In the genomic region with DNA sequence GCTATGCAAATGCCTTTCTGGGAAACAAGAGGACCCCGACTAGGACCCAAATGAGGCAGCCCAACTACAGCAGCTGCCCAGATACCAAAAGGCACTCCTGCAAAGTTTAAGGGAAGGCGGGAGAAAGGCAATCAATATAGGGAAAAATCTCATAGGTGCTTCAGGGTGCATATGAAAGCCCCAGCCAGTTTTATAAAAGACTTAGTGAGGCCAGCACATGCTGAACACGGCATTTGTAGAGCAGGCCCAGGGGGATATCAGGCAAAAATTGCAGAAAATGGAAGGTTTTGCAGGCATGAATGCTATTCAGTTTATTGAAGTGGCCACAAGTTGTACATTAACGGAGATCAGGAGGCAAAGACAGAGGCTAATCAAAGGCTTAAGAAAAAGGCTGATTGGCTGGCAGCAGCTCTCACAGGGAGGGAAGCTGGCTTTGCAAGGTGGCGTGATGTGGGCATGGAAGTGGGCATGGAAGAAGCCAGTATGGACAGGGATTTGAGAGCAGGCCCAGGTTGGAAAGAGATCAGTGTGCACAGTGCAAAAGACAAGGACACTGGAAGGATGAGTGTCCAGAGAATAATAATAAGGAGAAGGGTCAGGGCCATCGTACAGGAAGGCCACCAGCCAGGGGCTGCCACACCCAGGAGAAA, we compare ENCODE assay signal across 1 cellular context.
TF ChIP-seq lines count a peak whose summit lies in the region.

No MANE protein-coding gene starts in this region.

TF ChIP-seq in HepG2, 621 proteins besides CTCF, POLR2A, EP300 and RAD21 (continued from another document and continues in another):
- TF ChIP-seq, protein P1, sequence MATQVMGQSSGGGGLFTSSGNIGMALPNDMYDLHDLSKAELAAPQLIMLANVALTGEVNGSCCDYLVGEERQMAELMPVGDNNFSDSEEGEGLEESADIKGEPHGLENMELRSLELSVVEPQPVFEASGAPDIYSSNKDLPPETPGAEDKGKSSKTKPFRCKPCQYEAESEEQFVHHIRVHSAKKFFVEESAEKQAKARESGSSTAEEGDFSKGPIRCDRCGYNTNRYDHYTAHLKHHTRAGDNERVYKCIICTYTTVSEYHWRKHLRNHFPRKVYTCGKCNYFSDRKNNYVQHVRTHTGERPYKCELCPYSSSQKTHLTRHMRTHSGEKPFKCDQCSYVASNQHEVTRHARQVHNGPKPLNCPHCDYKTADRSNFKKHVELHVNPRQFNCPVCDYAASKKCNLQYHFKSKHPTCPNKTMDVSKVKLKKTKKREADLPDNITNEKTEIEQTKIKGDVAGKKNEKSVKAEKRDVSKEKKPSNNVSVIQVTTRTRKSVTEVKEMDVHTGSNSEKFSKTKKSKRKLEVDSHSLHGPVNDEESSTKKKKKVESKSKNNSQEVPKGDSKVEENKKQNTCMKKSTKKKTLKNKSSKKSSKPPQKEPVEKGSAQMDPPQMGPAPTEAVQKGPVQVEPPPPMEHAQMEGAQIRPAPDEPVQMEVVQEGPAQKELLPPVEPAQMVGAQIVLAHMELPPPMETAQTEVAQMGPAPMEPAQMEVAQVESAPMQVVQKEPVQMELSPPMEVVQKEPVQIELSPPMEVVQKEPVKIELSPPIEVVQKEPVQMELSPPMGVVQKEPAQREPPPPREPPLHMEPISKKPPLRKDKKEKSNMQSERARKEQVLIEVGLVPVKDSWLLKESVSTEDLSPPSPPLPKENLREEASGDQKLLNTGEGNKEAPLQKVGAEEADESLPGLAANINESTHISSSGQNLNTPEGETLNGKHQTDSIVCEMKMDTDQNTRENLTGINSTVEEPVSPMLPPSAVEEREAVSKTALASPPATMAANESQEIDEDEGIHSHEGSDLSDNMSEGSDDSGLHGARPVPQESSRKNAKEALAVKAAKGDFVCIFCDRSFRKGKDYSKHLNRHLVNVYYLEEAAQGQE (IDR thresholded peaks at IDR 0.05; ENCODE audit: borderline replicate concordance in 1 of 2, low read depth in 1 of 2, low read length in 2 of 2), result no peak
- TF ChIP-seq ZNF629 (CRISPR knock-in tag; conservative IDR thresholded peaks at IDR 0.05), result no peak
- TF ChIP-seq, protein P2, sequence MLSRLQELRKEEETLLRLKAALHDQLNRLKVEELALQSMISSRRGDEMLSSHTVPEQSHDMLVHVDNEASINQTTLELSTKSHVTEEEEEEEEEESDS (CRISPR knock-in tag; IDR thresholded peaks at IDR 0.05; ENCODE audit: borderline replicate concordance), result no peak
- no peak for TF ChIP-seq TEAD2 (CRISPR knock-in tag; IDR thresholded peaks at IDR 0.05)
- TF ChIP-seq ZBTB38 (CRISPR knock-in tag; IDR thresholded peaks at IDR 0.05), result peak; percentile 17; the same call in 1 of the 2 replicates
- no peak for TF ChIP-seq ZBTB3 (CRISPR knock-in tag; IDR thresholded peaks at IDR 0.05; ENCODE audit: borderline replicate concordance, low read depth)
- peak; percentile 9; the same call in 1 of the 2 replicates for TF ChIP-seq ISL2 (CRISPR knock-in tag; IDR thresholded peaks at IDR 0.05)
- no peak for TF ChIP-seq MAFF (IDR thresholded peaks at IDR 0.05; ENCODE audit: low read depth, low read length)
- TF ChIP-seq, protein P3, sequence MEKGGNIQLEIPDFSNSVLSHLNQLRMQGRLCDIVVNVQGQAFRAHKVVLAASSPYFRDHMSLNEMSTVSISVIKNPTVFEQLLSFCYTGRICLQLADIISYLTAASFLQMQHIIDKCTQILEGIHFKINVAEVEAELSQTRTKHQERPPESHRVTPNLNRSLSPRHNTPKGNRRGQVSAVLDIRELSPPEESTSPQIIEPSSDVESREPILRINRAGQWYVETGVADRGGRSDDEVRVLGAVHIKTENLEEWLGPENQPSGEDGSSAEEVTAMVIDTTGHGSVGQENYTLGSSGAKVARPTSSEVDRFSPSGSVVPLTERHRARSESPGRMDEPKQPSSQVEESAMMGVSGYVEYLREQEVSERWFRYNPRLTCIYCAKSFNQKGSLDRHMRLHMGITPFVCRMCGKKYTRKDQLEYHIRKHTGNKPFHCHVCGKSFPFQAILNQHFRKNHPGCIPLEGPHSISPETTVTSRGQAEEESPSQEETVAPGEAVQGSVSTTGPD (CRISPR knock-in tag; IDR thresholded peaks at IDR 0.05), result no peak
- no peak for TF ChIP-seq BORCS8-MEF2B (CRISPR knock-in tag; IDR thresholded peaks at IDR 0.05)
- TF ChIP-seq ZNF335 (CRISPR knock-in tag; IDR thresholded peaks at IDR 0.05), result no peak
- TF ChIP-seq, protein P4, sequence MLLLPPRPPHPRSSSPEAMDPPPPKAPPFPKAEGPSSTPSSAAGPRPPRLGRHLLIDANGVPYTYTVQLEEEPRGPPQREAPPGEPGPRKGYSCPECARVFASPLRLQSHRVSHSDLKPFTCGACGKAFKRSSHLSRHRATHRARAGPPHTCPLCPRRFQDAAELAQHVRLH (CRISPR knock-in tag; IDR thresholded peaks at IDR 0.05; ENCODE audit: borderline replicate concordance, low read depth), result no peak
- TF ChIP-seq CBX2 (IDR thresholded peaks at IDR 0.05; ENCODE audit: low read depth, low read length), result no peak
- TF ChIP-seq CBX2 (CRISPR knock-in tag; IDR thresholded peaks at IDR 0.05; ENCODE audit: low read depth), result no peak
- TF ChIP-seq, protein P5, sequence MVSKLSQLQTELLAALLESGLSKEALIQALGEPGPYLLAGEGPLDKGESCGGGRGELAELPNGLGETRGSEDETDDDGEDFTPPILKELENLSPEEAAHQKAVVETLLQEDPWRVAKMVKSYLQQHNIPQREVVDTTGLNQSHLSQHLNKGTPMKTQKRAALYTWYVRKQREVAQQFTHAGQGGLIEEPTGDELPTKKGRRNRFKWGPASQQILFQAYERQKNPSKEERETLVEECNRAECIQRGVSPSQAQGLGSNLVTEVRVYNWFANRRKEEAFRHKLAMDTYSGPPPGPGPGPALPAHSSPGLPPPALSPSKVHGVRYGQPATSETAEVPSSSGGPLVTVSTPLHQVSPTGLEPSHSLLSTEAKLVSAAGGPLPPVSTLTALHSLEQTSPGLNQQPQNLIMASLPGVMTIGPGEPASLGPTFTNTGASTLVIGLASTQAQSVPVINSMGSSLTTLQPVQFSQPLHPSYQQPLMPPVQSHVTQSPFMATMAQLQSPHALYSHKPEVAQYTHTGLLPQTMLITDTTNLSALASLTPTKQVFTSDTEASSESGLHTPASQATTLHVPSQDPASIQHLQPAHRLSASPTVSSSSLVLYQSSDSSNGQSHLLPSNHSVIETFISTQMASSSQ (IDR thresholded peaks at IDR 0.05; ENCODE audit: low read depth), result no peak
- TF ChIP-seq, protein P5 (CRISPR knock-in tag; IDR thresholded peaks at IDR 0.05; ENCODE audit: borderline replicate concordance), result 0 out of 2 replicates have a peak, but pooled peaks have one; percentile 25
- TF ChIP-seq ZNF274 (CRISPR knock-in tag; IDR thresholded peaks at IDR 0.05), result no peak
- TF ChIP-seq HES4 (CRISPR knock-in tag; IDR thresholded peaks at IDR 0.05; ENCODE audit: borderline replicate concordance), result no peak
- TF ChIP-seq MAZ (IDR thresholded peaks at IDR 0.05; ENCODE audit: borderline replicate concordance, low read depth, low read length), result no peak
- TF ChIP-seq MAZ (CRISPR knock-in tag; IDR thresholded peaks at IDR 0.05; ENCODE audit: low read depth), result no peak
- TF ChIP-seq NR2C2 (CRISPR knock-in tag; IDR thresholded peaks at IDR 0.05; ENCODE audit: borderline replicate concordance), result no peak
- no peak for TF ChIP-seq SRSF9 (IDR thresholded peaks at IDR 0.05; ENCODE audit: borderline replicate concordance, insufficient read depth, low read depth, low read length, poor library complexity, severe bottlenecking)
- TF ChIP-seq ZNF180 (CRISPR knock-in tag; IDR thresholded peaks at IDR 0.05; ENCODE audit: borderline replicate concordance, low read depth), result no peak
- TF ChIP-seq DNMT3B (CRISPR knock-in tag; conservative IDR thresholded peaks at IDR 0.05), result no peak
- peak; percentile 34; the same call in 1 of the 2 replicates for TF ChIP-seq ZMYM4 (CRISPR knock-in tag; IDR thresholded peaks at IDR 0.05)
- TF ChIP-seq SNRNP70 (IDR thresholded peaks at IDR 0.05; ENCODE audit: low read depth, low read length), result no peak
- TF ChIP-seq ZNF468 (CRISPR knock-in tag; IDR thresholded peaks at IDR 0.05), result 0 out of 2 replicates have a peak, but pooled peaks have one; percentile 41
- 0 out of 2 replicates have a peak, but pooled peaks have one; percentile 38 for TF ChIP-seq ZNF567 (CRISPR knock-in tag; IDR thresholded peaks at IDR 0.05; ENCODE audit: borderline replicate concordance)
- TF ChIP-seq PHF20 (CRISPR knock-in tag; IDR thresholded peaks at IDR 0.05), result 0 out of 2 replicates have a peak, but pooled peaks have one; percentile 36
- TF ChIP-seq ZNF136 (CRISPR knock-in tag; IDR thresholded peaks at IDR 0.05; ENCODE audit: low read depth), result no peak
- no peak for TF ChIP-seq MTA3 (CRISPR knock-in tag; IDR thresholded peaks at IDR 0.05)
- TF ChIP-seq ZNF839 (CRISPR knock-in tag; IDR thresholded peaks at IDR 0.05; ENCODE audit: borderline replicate concordance), result no peak
- TF ChIP-seq ZFP37 (CRISPR knock-in tag; IDR thresholded peaks at IDR 0.05; ENCODE audit: borderline replicate concordance), result 0 out of 2 replicates have a peak, but pooled peaks have one; percentile 25
- TF ChIP-seq, protein P6, sequence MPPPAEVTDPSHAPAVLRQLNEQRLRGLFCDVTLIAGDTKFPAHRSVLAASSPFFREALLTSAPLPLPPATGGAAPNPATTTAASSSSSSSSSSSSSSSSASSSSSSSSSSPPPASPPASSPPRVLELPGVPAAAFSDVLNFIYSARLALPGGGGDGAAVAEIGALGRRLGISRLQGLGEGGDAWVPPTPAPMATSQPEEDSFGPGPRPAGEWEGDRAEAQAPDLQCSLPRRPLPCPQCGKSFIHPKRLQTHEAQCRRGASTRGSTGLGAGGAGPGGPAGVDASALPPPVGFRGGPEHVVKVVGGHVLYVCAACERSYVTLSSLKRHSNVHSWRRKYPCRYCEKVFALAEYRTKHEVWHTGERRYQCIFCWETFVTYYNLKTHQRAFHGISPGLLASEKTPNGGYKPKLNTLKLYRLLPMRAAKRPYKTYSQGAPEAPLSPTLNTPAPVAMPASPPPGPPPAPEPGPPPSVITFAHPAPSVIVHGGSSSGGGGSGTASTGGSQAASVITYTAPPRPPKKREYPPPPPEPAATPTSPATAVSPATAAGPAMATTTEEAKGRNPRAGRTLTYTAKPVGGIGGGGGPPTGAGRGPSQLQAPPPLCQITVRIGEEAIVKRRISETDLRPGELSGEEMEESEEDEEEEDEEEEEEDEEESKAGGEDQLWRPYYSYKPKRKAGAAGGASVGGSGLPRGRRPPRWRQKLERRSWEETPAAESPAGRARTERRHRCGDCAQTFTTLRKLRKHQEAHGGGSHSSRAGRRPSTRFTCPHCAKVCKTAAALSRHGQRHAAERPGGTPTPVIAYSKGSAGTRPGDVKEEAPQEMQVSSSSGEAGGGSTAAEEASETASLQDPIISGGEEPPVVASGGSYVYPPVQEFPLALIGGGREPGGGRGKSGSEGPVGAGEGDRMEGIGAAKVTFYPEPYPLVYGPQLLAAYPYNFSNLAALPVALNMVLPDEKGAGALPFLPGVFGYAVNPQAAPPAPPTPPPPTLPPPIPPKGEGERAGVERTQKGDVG (CRISPR knock-in tag; IDR thresholded peaks at IDR 0.05; ENCODE audit: borderline replicate concordance), result no peak
- TF ChIP-seq ZFP1 (CRISPR knock-in tag; IDR thresholded peaks at IDR 0.05), result no peak
- no peak for TF ChIP-seq SOX13 (IDR thresholded peaks at IDR 0.05)
- TF ChIP-seq SOX13 (CRISPR knock-in tag; conservative IDR thresholded peaks at IDR 0.05 in 1 of 2, IDR thresholded peaks at IDR 0.05 in 1 of 2), result no peak; a peak in 1 of 4 replicates
- TF ChIP-seq TEAD3 (CRISPR knock-in tag; optimal IDR thresholded peaks at IDR 0.05; ENCODE audit: borderline replicate concordance), result no peak
- TF ChIP-seq, protein P7, sequence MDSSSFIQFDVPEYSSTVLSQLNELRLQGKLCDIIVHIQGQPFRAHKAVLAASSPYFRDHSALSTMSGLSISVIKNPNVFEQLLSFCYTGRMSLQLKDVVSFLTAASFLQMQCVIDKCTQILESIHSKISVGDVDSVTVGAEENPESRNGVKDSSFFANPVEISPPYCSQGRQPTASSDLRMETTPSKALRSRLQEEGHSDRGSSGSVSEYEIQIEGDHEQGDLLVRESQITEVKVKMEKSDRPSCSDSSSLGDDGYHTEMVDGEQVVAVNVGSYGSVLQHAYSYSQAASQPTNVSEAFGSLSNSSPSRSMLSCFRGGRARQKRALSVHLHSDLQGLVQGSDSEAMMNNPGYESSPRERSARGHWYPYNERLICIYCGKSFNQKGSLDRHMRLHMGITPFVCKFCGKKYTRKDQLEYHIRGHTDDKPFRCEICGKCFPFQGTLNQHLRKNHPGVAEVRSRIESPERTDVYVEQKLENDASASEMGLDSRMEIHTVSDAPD (CRISPR knock-in tag; IDR thresholded peaks at IDR 0.05), result no peak
- TF ChIP-seq, protein P8, sequence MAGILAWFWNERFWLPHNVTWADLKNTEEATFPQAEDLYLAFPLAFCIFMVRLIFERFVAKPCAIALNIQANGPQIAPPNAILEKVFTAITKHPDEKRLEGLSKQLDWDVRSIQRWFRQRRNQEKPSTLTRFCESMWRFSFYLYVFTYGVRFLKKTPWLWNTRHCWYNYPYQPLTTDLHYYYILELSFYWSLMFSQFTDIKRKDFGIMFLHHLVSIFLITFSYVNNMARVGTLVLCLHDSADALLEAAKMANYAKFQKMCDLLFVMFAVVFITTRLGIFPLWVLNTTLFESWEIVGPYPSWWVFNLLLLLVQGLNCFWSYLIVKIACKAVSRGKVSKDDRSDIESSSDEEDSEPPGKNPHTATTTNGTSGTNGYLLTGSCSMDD (CRISPR knock-in tag; IDR thresholded peaks at IDR 0.05), result no peak
- TF ChIP-seq JDP2 (CRISPR knock-in tag; IDR thresholded peaks at IDR 0.05; ENCODE audit: borderline replicate concordance), result no peak
- TF ChIP-seq ZNF737 (CRISPR knock-in tag; IDR thresholded peaks at IDR 0.05; ENCODE audit: borderline replicate concordance), result 0 out of 2 replicates have a peak, but pooled peaks have one; percentile 48
- TF ChIP-seq MBD4 (IDR thresholded peaks at IDR 0.05; ENCODE audit: borderline replicate concordance, low read length), result no peak
- TF ChIP-seq FOXP1 (IDR thresholded peaks at IDR 0.05), result no peak
- TF ChIP-seq FOXP1 (CRISPR knock-in tag; IDR thresholded peaks at IDR 0.05), result no peak
- no peak for TF ChIP-seq SYNCRIP (IDR thresholded peaks at IDR 0.05; ENCODE audit: insufficient read depth, low read depth, low read length)
- TF ChIP-seq ZNF225 (CRISPR knock-in tag; IDR thresholded peaks at IDR 0.05), result no peak
- TF ChIP-seq SCMH1 (CRISPR knock-in tag; IDR thresholded peaks at IDR 0.05; ENCODE audit: borderline replicate concordance), result no peak
